Comparison of ENCODE assay signal across 11 cellular contexts in genomic region chr13:40221131-40221459, GRCh38.
DNase-seq lines count a peak whose midpoint lies in the region; ATAC-seq, FAIRE-seq and TF ChIP-seq lines count a peak whose summit lies in the region.
"Had no signal": no experiment of that assay in that cellular context is flagged by ENCODE, and none has a peak within 500 bp of the region (broad histone marks: within the 10 kb centered on the region; RNA-seq: fewer than 3 reads in every experiment).

No MANE protein-coding gene starts in this region.

- peak overlapping the region; percentile 53 to 77 (median 66) for H3K27ac ChIP-seq in Peyer's patch
- H3K27ac ChIP-seq in left lung: peak overlapping the region; percentile 53 to 77
- H3K27ac ChIP-seq in small intestine (ENCODE audit: low read depth in 1 of 2, low read length in 1 of 2): peak overlapping the region; percentile 35 to 89

- WGBS in small intestine, 3 donors: 0 to 45% (median 0%) methylated on average over 1 of the region's 1 CpG

- H3K27me3 ChIP-seq in Peyer's patch: no peaks in the 10 kb centered on the region
- H3K27me3 ChIP-seq in left lung: no peaks in the 10 kb centered on the region
- no peaks in the 10 kb centered on the region for H3K27me3 ChIP-seq in small intestine (ENCODE audit: control insufficient read depth in 2 of 2, insufficient read depth in 2 of 2, low read length in 2 of 2)

- H3K9me3 ChIP-seq in Peyer's patch (no peaks in the 10 kb centered on the region), left lung (no peaks in the 10 kb centered on the region), small intestine (ENCODE audit: control insufficient read depth, low read depth) (no peaks in the 10 kb centered on the region)

- no peak overlapping the region for H3K4me3 ChIP-seq in Peyer's patch
- H3K4me3 ChIP-seq in left lung: no peak overlapping the region
- no peak overlapping the region for H3K4me3 ChIP-seq in small intestine (ENCODE audit: low read depth in 1 of 2, low read length in 2 of 2)

- ATAC-seq in activated naive CD8-positive, alpha-beta T cell treated with anti-CD3 and anti-CD28 coated beads, Interleukin-2, amount 50 U/mL, for 24 hours: no peak
- ATAC-seq in left lung (no peak), GM19035 (IDR thresholded peaks at IDR 0.05; ENCODE audit: unreplicated experiment) (no peak)

- no peaks in the 10 kb centered on the region for H3K36me3 ChIP-seq in Peyer's patch
- H3K36me3 ChIP-seq in left lung: no peaks in the 10 kb centered on the region
- no peaks in the 10 kb centered on the region for H3K36me3 ChIP-seq in small intestine (ENCODE audit: control insufficient read depth in 2 of 2, insufficient read depth in 2 of 2, low read length in 2 of 2)

- H3K4me1 Mint-ChIP-seq in activated naive CD8-positive, alpha-beta T cell treated with anti-CD3 and anti-CD28 coated beads, Interleukin-2, amount 50 U/mL, for 24 hours: peaks cover 50% of the 10 kb centered on the region

- H3K4me1 ChIP-seq in Peyer's patch: peaks cover 0 to 5% (median 0%) of the 10 kb centered on the region in 4 donors
- H3K4me1 ChIP-seq in left lung: peaks cover 15 to 20% of the 10 kb centered on the region in 2 donors
- no peaks in the 10 kb centered on the region for H3K4me1 ChIP-seq in small intestine (ENCODE audit: control insufficient read depth in 2 of 2, insufficient read depth in 1 of 2, low read depth in 1 of 2, low read length in 1 of 2)

- intact Hi-C loops in left lung (cut with DNase I): no loop called here

- peaks cover 6% of the 10 kb centered on the region for H3K9me3 Mint-ChIP-seq in activated naive CD8-positive, alpha-beta T cell treated with anti-CD3 and anti-CD28 coated beads, Interleukin-2, amount 50 U/mL, for 24 hours

- DNase-seq in Peyer's patch (no peak), left lung (no peak), small intestine (no peak), AG20443 (ENCODE audit: low spot score) (no peak), 8988T (no peak), putamen (ENCODE audit: low spot score) (no peak)
- DNase-seq in activated naive CD8-positive, alpha-beta T cell treated with anti-CD3 and anti-CD28 coated beads, Interleukin-2, amount 50 U/mL, for 24 hours: no peak
- DNase-seq: NCI-H1092 treated with DMSO at 0.1 percent for 48 hours; NCI-H748 treated with DMSO at 0.1 percent for 48 hours; stimulated activated naive B cell treated with anti-CD40 and anti-IgM and Interleukin-4, amounts not matched to agents 10 μg/mL and 1 μg/mL and 100 μg/mL, for 72 hours had no signal

- no peak for FAIRE-seq in small intestine (lab: Jason Lieb, UNC)

- peaks cover 4% of the 10 kb centered on the region for H3K36me3 Mint-ChIP-seq in activated naive CD8-positive, alpha-beta T cell treated with anti-CD3 and anti-CD28 coated beads, Interleukin-2, amount 50 U/mL, for 24 hours (ENCODE audit: low read depth)

- H3K4me3 Mint-ChIP-seq in activated naive CD8-positive, alpha-beta T cell treated with anti-CD3 and anti-CD28 coated beads, Interleukin-2, amount 50 U/mL, for 24 hours: peak overlapping the region; percentile 21
- H3K4me3 Mint-ChIP-seq: stimulated activated naive B cell treated with anti-CD40 and anti-IgM and Interleukin-4, amounts not matched to agents 10 μg/mL and 1 μg/mL and 100 μg/mL, for 72 hours had no signal

- H3K27ac Mint-ChIP-seq in activated naive CD8-positive, alpha-beta T cell treated with anti-CD3 and anti-CD28 coated beads, Interleukin-2, amount 50 U/mL, for 24 hours: peak overlapping the region; percentile 73

- TF ChIP-seq POLR2A in Peyer's patch (IDR thresholded peaks at IDR 0.05): no peak

- no peak for TF ChIP-seq CTCF in Peyer's patch (IDR thresholded peaks at IDR 0.05)
- no peak for TF ChIP-seq CTCF in left lung (IDR thresholded peaks at IDR 0.05)

- H3K27me3 Mint-ChIP-seq in activated naive CD8-positive, alpha-beta T cell treated with anti-CD3 and anti-CD28 coated beads, Interleukin-2, amount 50 U/mL, for 24 hours: no peaks in the 10 kb centered on the region
- H3K27me3 Mint-ChIP-seq: stimulated activated naive B cell treated with anti-CD40 and anti-IgM and Interleukin-4, amounts not matched to agents 10 μg/mL and 1 μg/mL and 100 μg/mL, for 72 hours had no signal
